24 cellular contexts compared by ENCODE assay signal in genomic region chr12:920676-921075, GRCh38. TPM values are rescaled to one million over a fixed set of nuclear protein-coding genes. Genes with fewer than 3 reads are reported as not detected.
A peak's percentile ranks its signal among the peaks of the same experiment; 100 is the strongest.
DNase-seq lines count a peak whose midpoint lies in the region; ATAC-seq lines count a peak whose summit lies in the region.
"Had no signal": no experiment of that assay in that cellular context is flagged by ENCODE, and none has a peak within 500 bp of the region (broad histone marks: within the 10 kb centered on the region; RNA-seq: fewer than 3 reads in every experiment).

No MANE protein-coding gene starts in this region.

- peaks cover 8% of the 10 kb centered on the region for H3K36me3 Mint-ChIP-seq in activated naive CD8-positive, alpha-beta T cell
- peaks cover 37% of the 10 kb centered on the region for H3K36me3 Mint-ChIP-seq in activated naive CD8-positive, alpha-beta T cell treated with anti-CD3 and anti-CD28 coated beads, Interleukin-2, amount 50 U/mL, for 24 hours (ENCODE audit: low read depth)
- H3K36me3 Mint-ChIP-seq in activated T-helper 1 cell treated with anti-CD3 and anti-CD28 coated beads, Interleukin-12 subunit alpha, Interleukin-12 subunit beta, Interleukin-2, Interleukin-4 antibody, amounts not matched to agents 30 ng/mL and 10 ng/mL and 1 ng/mL, durations not matched to agents 14 hours and 24 hours and 36 hours (ENCODE audit: low read depth), result peaks cover 29% of the 10 kb centered on the region
- peaks cover 29% of the 10 kb centered on the region for H3K36me3 Mint-ChIP-seq in memory B cell
- H3K36me3 Mint-ChIP-seq: natural killer cell had no signal

- H3K4me1 Mint-ChIP-seq in activated naive CD8-positive, alpha-beta T cell (ENCODE audit: low read depth), result peaks cover 10% of the 10 kb centered on the region
- H3K4me1 Mint-ChIP-seq in activated naive CD8-positive, alpha-beta T cell treated with anti-CD3 and anti-CD28 coated beads, Interleukin-2, amount 50 U/mL, for 24 hours, result peaks cover 4% of the 10 kb centered on the region
- H3K4me1 Mint-ChIP-seq in activated T-helper 1 cell treated with anti-CD3 and anti-CD28 coated beads, Interleukin-12 subunit alpha, Interleukin-12 subunit beta, Interleukin-2, Interleukin-4 antibody, amounts not matched to agents 30 ng/mL and 10 ng/mL and 1 ng/mL, durations not matched to agents 14 hours and 24 hours and 36 hours (ENCODE audit: low read depth), result no peaks in the 10 kb centered on the region
- H3K4me1 Mint-ChIP-seq in memory B cell, result peaks cover 2% of the 10 kb centered on the region

- H3K27ac Mint-ChIP-seq in activated naive CD8-positive, alpha-beta T cell, result peak overlapping the region; percentile 4
- no peak overlapping the region for H3K27ac Mint-ChIP-seq in activated naive CD8-positive, alpha-beta T cell treated with anti-CD3 and anti-CD28 coated beads, Interleukin-2, amount 50 U/mL, for 24 hours
- peak overlapping the region; percentile 0 for H3K27ac Mint-ChIP-seq in activated T-helper 1 cell treated with anti-CD3 and anti-CD28 coated beads, Interleukin-12 subunit alpha, Interleukin-12 subunit beta, Interleukin-2, Interleukin-4 antibody, amounts not matched to agents 30 ng/mL and 10 ng/mL and 1 ng/mL, durations not matched to agents 14 hours and 24 hours and 36 hours
- peak overlapping the region; percentile 12 for H3K27ac Mint-ChIP-seq in memory B cell

- ATAC-seq in activated naive CD8-positive, alpha-beta T cell treated with anti-CD3 and anti-CD28 coated beads, Interleukin-2, amount 50 U/mL, for 24 hours, result no peak
- ATAC-seq in memory B cell (ENCODE audit: low read depth) (no peak), HG03095 (IDR thresholded peaks at IDR 0.05; ENCODE audit: unreplicated experiment) (no peak), HG03045 (IDR thresholded peaks at IDR 0.05; ENCODE audit: unreplicated experiment) (no peak)
- ATAC-seq: left lobe of liver, natural killer cell had no signal

- H3K4me3 Mint-ChIP-seq in activated naive CD8-positive, alpha-beta T cell, result no peak overlapping the region
- no peak overlapping the region for H3K4me3 Mint-ChIP-seq in activated naive CD8-positive, alpha-beta T cell treated with anti-CD3 and anti-CD28 coated beads, Interleukin-2, amount 50 U/mL, for 24 hours
- H3K4me3 Mint-ChIP-seq in activated T-helper 1 cell treated with anti-CD3 and anti-CD28 coated beads, Interleukin-12 subunit alpha, Interleukin-12 subunit beta, Interleukin-2, Interleukin-4 antibody, amounts not matched to agents 30 ng/mL and 10 ng/mL and 1 ng/mL, durations not matched to agents 14 hours and 24 hours and 36 hours, result no peak overlapping the region
- H3K4me3 Mint-ChIP-seq in memory B cell, result no peak overlapping the region
- H3K4me3 Mint-ChIP-seq: immature natural killer cell, natural killer cell had no signal

- no peak for DNase-seq in activated naive CD8-positive, alpha-beta T cell treated with anti-CD3 and anti-CD28 coated beads, Interleukin-2, amount 50 U/mL, for 24 hours
- DNase-seq in activated T-helper 1 cell treated with anti-CD3 and anti-CD28 coated beads, Interleukin-12 subunit alpha, Interleukin-12 subunit beta, Interleukin-2, Interleukin-4 antibody, amounts not matched to agents 30 ng/mL and 10 ng/mL and 1 ng/mL, durations not matched to agents 14 hours and 24 hours and 36 hours (ENCODE audit: low spot score), result no peak
- DNase-seq in memory B cell (ENCODE audit: low spot score in 2 of 2) (no peak), NCI-H2081 (lab: John Stamatoyannopoulos, UW) (no peak)
- DNase-seq: activated CD4-positive, alpha-beta T cell treated with anti-CD3 and anti-CD28 coated beads, Interleukin-2, amount 50 U/mL, for 48 hours; activated T-cell treated with anti-CD3 and anti-CD28 coated beads for 4 hours; C1 segment of cervical spinal cord; erythroblast; foreskin melanocyte; immature natural killer cell; Kasumi-1; natural killer cell; NCI-H1048; NCI-H1930; NCI-H2227 treated with DMSO at 0.1 percent for 48 hours; NCI-H69; ovary; stimulated activated CD4-positive, alpha-beta T cell treated with anti-CD3 and anti-CD28 coated beads, Interleukin-2, amount 100 ng/mL, for 24 hours; T1000; testis had no signal

- intact Hi-C loops in activated T-helper 1 cell treated with anti-CD3 and anti-CD28 coated beads, Interleukin-12 subunit alpha, Interleukin-12 subunit beta, Interleukin-2, Interleukin-4 antibody, amounts not matched to agents 30 ng/mL and 10 ng/mL and 1 ng/mL, durations not matched to agents 14 hours and 24 hours and 36 hours (cut with micrococcal nuclease), result no loop called here

- H3K27me3 Mint-ChIP-seq in activated naive CD8-positive, alpha-beta T cell, result no peaks in the 10 kb centered on the region
- H3K27me3 Mint-ChIP-seq in activated naive CD8-positive, alpha-beta T cell treated with anti-CD3 and anti-CD28 coated beads, Interleukin-2, amount 50 U/mL, for 24 hours, result no peaks in the 10 kb centered on the region
- no peaks in the 10 kb centered on the region for H3K27me3 Mint-ChIP-seq in activated T-helper 1 cell treated with anti-CD3 and anti-CD28 coated beads, Interleukin-12 subunit alpha, Interleukin-12 subunit beta, Interleukin-2, Interleukin-4 antibody, amounts not matched to agents 30 ng/mL and 10 ng/mL and 1 ng/mL, durations not matched to agents 14 hours and 24 hours and 36 hours (ENCODE audit: insufficient read depth)
- no peaks in the 10 kb centered on the region for H3K27me3 Mint-ChIP-seq in memory B cell

- H3K9me3 Mint-ChIP-seq in activated naive CD8-positive, alpha-beta T cell (ENCODE audit: low read depth), result no peaks in the 10 kb centered on the region
- H3K9me3 Mint-ChIP-seq in activated naive CD8-positive, alpha-beta T cell treated with anti-CD3 and anti-CD28 coated beads, Interleukin-2, amount 50 U/mL, for 24 hours, result no peaks in the 10 kb centered on the region
- no peaks in the 10 kb centered on the region for H3K9me3 Mint-ChIP-seq in activated T-helper 1 cell treated with anti-CD3 and anti-CD28 coated beads, Interleukin-12 subunit alpha, Interleukin-12 subunit beta, Interleukin-2, Interleukin-4 antibody, amounts not matched to agents 30 ng/mL and 10 ng/mL and 1 ng/mL, durations not matched to agents 14 hours and 24 hours and 36 hours
- H3K9me3 Mint-ChIP-seq in memory B cell, result no peaks in the 10 kb centered on the region
- H3K9me3 Mint-ChIP-seq: immature natural killer cell, natural killer cell had no signal

RNA-seq across cellular contexts. Expression of gene RAD52, which starts 28.8 kb away (rescaled TPM):
- total RNA-seq in activated T-helper 1 cell treated with anti-CD3 and anti-CD28 coated beads, Interleukin-12 subunit alpha, Interleukin-12 subunit beta, Interleukin-2, Interleukin-4 antibody, amounts not matched to agents 30 ng/mL and 10 ng/mL and 1 ng/mL, durations not matched to agents 14 hours and 24 hours and 36 hours, result 15.4 and 17.4 TPM in 2 replicates
